ENCODE assay signal across 8 cellular contexts in genomic region chrX:54495814-54496516, GRCh38. TPM values are rescaled to one million over a fixed set of nuclear protein-coding genes. Genes with fewer than 3 reads are reported as not detected.
DNase-seq lines count a peak whose midpoint lies in the region; ATAC-seq and TF ChIP-seq lines count a peak whose summit lies in the region.

Gene FGD1, minus strand, starts transcription at chrX:54496234. Its CDS starts 802 bp downstream, at chrX:54495432.

- peak within 1 kb of the TSS; percentile 74 for H3K4me3 ChIP-seq in coronary artery

- peaks cover 3% of the 10 kb centered on the region; the same call in 1 of the 2 replicates for H3K9me3 Mint-ChIP-seq in WTC11

- peak within 1 kb of the TSS; percentile 86 for H3K4me3 Mint-ChIP-seq in WTC11

- CTCF ChIA-PET in WTC11 (lab: Charles Lee): no interaction called here

- peaks cover 49% of the 10 kb centered on the region for H3K4me1 Mint-ChIP-seq in WTC11

- no peaks in the 10 kb centered on the region for H3K36me3 Mint-ChIP-seq in WTC11

- POLR2A ChIA-PET in WTC11 (lab: Charles Lee): interaction anchor here (0.8 kb wide), 1 partner anchor 34 kb away, joined by 3 read pairs; the partner anchor contains the start of gene GNL3L

- H3K27me3 Mint-ChIP-seq in WTC11 (ENCODE audit: low read depth): no peaks in the 10 kb centered on the region; the same call in 1 of the 2 replicates

- H3K27ac ChIP-seq in coronary artery: peak within 1 kb of the TSS; percentile 73 to 85

- ATAC-seq in WTC11: peak; percentile 75
- peak; percentile 92 for ATAC-seq in left colon
- no peak for ATAC-seq in GM18873 (IDR thresholded peaks at IDR 0.05; ENCODE audit: low FRiP score, unreplicated experiment)

- peak within 1 kb of the TSS; percentile 89 for H3K27ac Mint-ChIP-seq in WTC11

- TF ChIP-seq CTCF in WTC11 (IDR thresholded peaks at IDR 0.05): no peak
- no peak for TF ChIP-seq CTCF in coronary artery (IDR thresholded peaks at IDR 0.05)

- DNase-seq in EL (peak; percentile 64), NCI-H1436 (lab: John Stamatoyannopoulos, UW) (peak; percentile 70), WTC11 (ENCODE audit: low spot score) (peak; percentile 77), coronary artery (ENCODE audit: low spot score) (no peak), left colon (peak; percentile 68 to 76), UCSD-AML1 (lab: John Stamatoyannopoulos, UW; ENCODE audit: unreplicated experiment) (no peak)
- peak; percentile 23 for DNase-seq in stimulated activated CD4-positive, alpha-beta T cell treated with anti-CD3 and anti-CD28 coated beads, Interleukin-1b, Interleukin-23, amount 100 ng/mL, for 48 hours

- intact Hi-C loops in left colon (cut with DNase I, micrococcal nuclease): no loop called here

TF ChIP-seq in WTC11, 78 proteins besides CTCF, POLR2A, EP300 and RAD21:
- no peak for TF ChIP-seq ZNF423 (CRISPR knock-in tag; IDR thresholded peaks at IDR 0.05)
- TF ChIP-seq MLX (CRISPR knock-in tag; IDR thresholded peaks at IDR 0.05): no peak
- no peak for TF ChIP-seq KAT7 (CRISPR knock-in tag; IDR thresholded peaks at IDR 0.05; ENCODE audit: borderline replicate concordance)
- TF ChIP-seq ZNF219 (CRISPR knock-in tag; IDR thresholded peaks at IDR 0.05; ENCODE audit: borderline replicate concordance): no peak
- no peak for TF ChIP-seq CREM (CRISPR knock-in tag; IDR thresholded peaks at IDR 0.05)
- no peak for TF ChIP-seq NR1H2 (CRISPR knock-in tag; IDR thresholded peaks at IDR 0.05)
- no peak for TF ChIP-seq ZNF416 (CRISPR knock-in tag; IDR thresholded peaks at IDR 0.05)
- TF ChIP-seq E2F5 (CRISPR knock-in tag; IDR thresholded peaks at IDR 0.05): no peak
- no peak for TF ChIP-seq STAT6 (CRISPR knock-in tag; conservative IDR thresholded peaks at IDR 0.05; ENCODE audit: low read depth)
- TF ChIP-seq HMGXB4 (CRISPR knock-in tag; IDR thresholded peaks at IDR 0.05): no peak
- no peak for TF ChIP-seq NR3C1 (CRISPR knock-in tag; conservative IDR thresholded peaks at IDR 0.05; ENCODE audit: low read depth)
- no peak for TF ChIP-seq CBFB (CRISPR knock-in tag; IDR thresholded peaks at IDR 0.05; ENCODE audit: low read depth)
- TF ChIP-seq ZBTB43 (CRISPR knock-in tag; IDR thresholded peaks at IDR 0.05): no peak
- no peak for TF ChIP-seq E2F1 (CRISPR knock-in tag; IDR thresholded peaks at IDR 0.05)
- no peak for TF ChIP-seq CDX4 (CRISPR knock-in tag; IDR thresholded peaks at IDR 0.05; ENCODE audit: borderline replicate concordance)
- TF ChIP-seq RORB (CRISPR knock-in tag; IDR thresholded peaks at IDR 0.05): no peak

RNA-seq across cellular contexts. Expression of gene FGD1, which starts in this region (rescaled TPM):
- total RNA-seq in WTC11 (2021): 32.8 to 36.3 TPM (median 33.7 TPM) in 3 replicates
- total RNA-seq in left colon: 1 to 10 TPM; 2.9 to 3.8 TPM

Comparison
In these comparisons a context has a peak if more than half of its experiments do, and no peak if none do; other contexts are left out.
1. DNase-seq: peak in EL (single experiment), NCI-H1436 (single experiment), WTC11 (single experiment), left colon (2 of 2) and stimulated activated CD4-positive, alpha-beta T cell treated with anti-CD3 and anti-CD28 coated beads, Interleukin-1b, Interleukin-23, amount 100 ng/mL, for 48 hours (single experiment); none in coronary artery (single experiment) and UCSD-AML1 (single experiment).